Comparison of ENCODE assay signal across 25 cellular contexts in genomic region chr6:17931227-17931626, GRCh38. TPM values are rescaled to one million over a fixed set of nuclear protein-coding genes. Genes with fewer than 3 reads are reported as not detected.
DNase-seq lines count a peak whose midpoint lies in the region; ATAC-seq, FAIRE-seq and TF ChIP-seq lines count a peak whose summit lies in the region.
"Had no signal": no experiment of that assay in that cellular context is flagged by ENCODE, and none has a peak within 500 bp of the region (broad histone marks: within the 10 kb centered on the region; RNA-seq: fewer than 3 reads in every experiment).

No MANE protein-coding gene starts in this region.

- H4K20me1 ChIP-seq in H9 (ENCODE audit: control insufficient read depth, insufficient read depth, insufficient read length) (no peaks in the 10 kb centered on the region), K562 (replicated peaks; ENCODE audit: control insufficient read depth, insufficient read depth, low read length) (no peaks in the 10 kb centered on the region)

- no peak overlapping the region for H3K9ac ChIP-seq in H9 (ENCODE audit: extremely low read depth, insufficient read length, low read length)
- H3K9ac ChIP-seq in K562 (ENCODE audit: insufficient read depth in 1 of 2, low read depth in 2 of 2, low read length in 2 of 2), result peak overlapping the region in 1 of 2 experiments; percentile 54; a peak in 1 of 4 replicates

- no TSS peak for BruUV-seq in K562 (replicated peaks; lab: Mats Ljungman, UMichigan)

- no peak for TF ChIP-seq EP300 in K562 (IDR thresholded peaks at IDR 0.05; ENCODE audit: low read length)

- CTCF ChIA-PET in K562 (lab: Yijun Ruan, JAX; ENCODE audit: low intra/inter-chr PET ratio), result no interaction called here

- H2BK15ac ChIP-seq in H9 (ENCODE audit: low read depth, low read length), result no peak overlapping the region

- no peak overlapping the region for H2BK120ac ChIP-seq in H9 (ENCODE audit: low read depth, low read length, poor library complexity, severe bottlenecking)

- no peak overlapping the region for H3K14ac ChIP-seq in H9 (ENCODE audit: insufficient read depth, low read length)

- H3K36me3 Mint-ChIP-seq in H9 (ENCODE audit: insufficient read depth in 1 of 3, low read depth in 3 of 3), result no peaks in the 10 kb centered on the region; a peak in 1 of 7 replicates
- H3K36me3 Mint-ChIP-seq: activated naive CD8-positive, alpha-beta T cell treated with anti-CD3 and anti-CD28 coated beads for 36 hours had no signal

- H3K23ac ChIP-seq in H9 (ENCODE audit: insufficient read length, low read depth, low read length), result no peak overlapping the region

- DNase-seq in H9, result no peak
- DNase-seq in K562 (ENCODE audit: extremely low read depth in 1 of 4, low spot score in 3 of 4), result no peak
- DNase-seq in lower lobe of right lung, result no peak
- no peak for DNase-seq in substantia nigra (lab: John Stamatoyannopoulos, UW)
- no peak for DNase-seq in DMS79 (lab: John Stamatoyannopoulos, UW)
- DNase-seq in Ammon's horn (ENCODE audit: low spot score), result no peak
- DNase-seq in dedifferentiated amniotic fluid mesenchymal stem cell (ENCODE audit: extremely low spot score), result no peak
- DNase-seq: activated CD8-positive, alpha-beta memory T cell treated with anti-CD3 and anti-CD28 coated beads, Interleukin-2, amount 50 U/mL, for 4 hours; activated naive CD8-positive, alpha-beta T cell treated with anti-CD3 and anti-CD28 coated beads for 36 hours; body of pancreas; CD4-positive, alpha-beta T cell; GF-D8; hypothalamus; islet precursor cell; NCI-H187; NCI-H774; T-helper 2 cell; testis had no signal

- TF ChIP-seq POLR2A in K562 (conservative IDR thresholded peaks at IDR 0.05), result no peak

- TF ChIP-seq CTCF in H9 (conservative IDR thresholded peaks at IDR 0.05), result no peak
- no peak for TF ChIP-seq CTCF in K562 (IDR thresholded peaks at IDR 0.05 in 2 of 3, conservative IDR thresholded peaks at IDR 0.05 in 1 of 3; ENCODE audit: insufficient read depth in 2 of 3, low read depth in 1 of 3, low read length in 3 of 3)
- no peak for TF ChIP-seq CTCF in lower lobe of right lung (IDR thresholded peaks at IDR 0.05)

- H2BK5ac ChIP-seq in H9 (ENCODE audit: insufficient read length, low read length), result no peak overlapping the region

- POLR2A ChIA-PET in K562 (lab: Yijun Ruan, JAX), result interaction anchor here (1.5 to 1.7 kb wide), 2 partner anchors 11 to 20 kb away, joined by 4 read pairs; no protein-coding TSS in a partner anchor

- no peak for FAIRE-seq in K562 (lab: Jason Lieb, UNC)
- FAIRE-seq: colon, endometrium had no signal

- H3K4me1 ChIP-seq in H9 (ENCODE audit: insufficient read depth, low read length), result peaks cover 9% of the 10 kb centered on the region; the same call in 1 of the 2 replicates
- peaks cover 29 to 63% of the 10 kb centered on the region in 2 experiments for H3K4me1 ChIP-seq in K562 (replicated peaks in 1 of 2; ENCODE audit: control insufficient read depth in 2 of 2, insufficient read depth in 2 of 2, low read length in 2 of 2)
- H3K4me1 ChIP-seq in lower lobe of right lung, result peaks cover 74% of the 10 kb centered on the region

- H3K9me3 ChIP-seq in H9 (ENCODE audit: control insufficient read depth, low read depth, low read length), result no peaks in the 10 kb centered on the region
- H3K9me3 ChIP-seq in K562 (replicated peaks; ENCODE audit: control insufficient read depth, insufficient read depth, low read depth, low read length), result no peaks in the 10 kb centered on the region
- no peaks in the 10 kb centered on the region for H3K9me3 ChIP-seq in lower lobe of right lung
- H3K9me3 ChIP-seq: body of pancreas, prostate gland, testis had no signal

- H2BK12ac ChIP-seq in H9 (ENCODE audit: insufficient read length, low read depth, low read length), result no peak overlapping the region

- H3K27me3 ChIP-seq in H9 (ENCODE audit: insufficient read depth, low read length) (no peaks in the 10 kb centered on the region), K562 (ENCODE audit: control insufficient read depth in 2 of 2, insufficient read depth in 2 of 2, low read length in 2 of 2) (no peaks in the 10 kb centered on the region), lower lobe of right lung (ENCODE audit: low read depth) (no peaks in the 10 kb centered on the region)
- H3K27me3 ChIP-seq: body of pancreas, testis had no signal

- H3K27me3 Mint-ChIP-seq in H9 (ENCODE audit: low read depth), result no peaks in the 10 kb centered on the region

- no peak for TF ChIP-seq RAD21 in K562 (CRISPR knock-in tag; conservative IDR thresholded peaks at IDR 0.05 in 1 of 2, IDR thresholded peaks at IDR 0.05 in 1 of 2)

- H3K18ac ChIP-seq in H9 (ENCODE audit: insufficient read length, low read depth, low read length), result no peak overlapping the region

- no peak overlapping the region for H3K27ac ChIP-seq in H9 (ENCODE audit: insufficient read length, low read depth, low read length)
- peak overlapping the region; percentile 74; the same call in 2 of the 3 replicates for H3K27ac ChIP-seq in K562 (ENCODE audit: extremely low read depth, low read depth, low read length)
- peak overlapping the region; percentile 25 for H3K27ac ChIP-seq in lower lobe of right lung
- H3K27ac ChIP-seq in substantia nigra (ENCODE audit: low read depth, low read length, poor library complexity, severe bottlenecking), result peak overlapping the region; percentile 11
- H3K27ac ChIP-seq: prostate gland, VCaP had no signal

- H4K91ac ChIP-seq in H9 (ENCODE audit: insufficient read length, low read depth, low read length), result no peak overlapping the region

- no peak overlapping the region for H3K4me3 Mint-ChIP-seq in H9
- H3K4me3 Mint-ChIP-seq: activated naive CD8-positive, alpha-beta T cell treated with anti-CD3 and anti-CD28 coated beads for 36 hours; CD4-positive, alpha-beta T cell; nephron had no signal

- in situ Hi-C loops in K562 (cut with MboI), result no loop called here

- H4K8ac ChIP-seq in H9 (replicated peaks; ENCODE audit: insufficient read length, low read depth, low read length), result no peak overlapping the region

- intact Hi-C loops in K562 (cut with micrococcal nuclease) (no loop called here), lower lobe of right lung (cut with DNase I) (no loop called here)

- H3K36me3 ChIP-seq in K562 (ENCODE audit: control insufficient read depth, insufficient read depth, low read length), result no peaks in the 10 kb centered on the region; the same call in 1 of the 3 replicates
- no peaks in the 10 kb centered on the region for H3K36me3 ChIP-seq in lower lobe of right lung
- H3K36me3 ChIP-seq: prostate gland had no signal

- H4K5ac ChIP-seq in H9 (ENCODE audit: insufficient read length, low read depth, low read length), result no peak overlapping the region

- H3K27ac Mint-ChIP-seq in H9, result peak overlapping the region in 2 of 3 experiments; percentile 50 to 88; a peak in 2 of 7 replicates
- H3K27ac Mint-ChIP-seq: activated naive CD8-positive, alpha-beta T cell treated with anti-CD3 and anti-CD28 coated beads for 36 hours; activated T-helper 2 cell treated with anti-CD3 and anti-CD28 coated beads, Interferon-gamma antibody, Interleukin-2, Interleukin-4, amounts not matched to agents 10 μg/mL and 5 μg/mL and 100 μg/mL, durations not matched to agents 14 hours and 24 hours and 36 hours; CD4-positive, alpha-beta T cell; nephron had no signal

- H2BK20ac ChIP-seq in H9 (ENCODE audit: low read depth, low read length, poor library complexity, severe bottlenecking), result no peak overlapping the region

- H3T11ph ChIP-seq in H9 (ENCODE audit: low read length), result no peak overlapping the region

- H3K56ac ChIP-seq in H9 (ENCODE audit: insufficient read length, low read depth, low read length), result no peak overlapping the region

- no peak overlapping the region for H3K4me2 ChIP-seq in H9 (ENCODE audit: insufficient read depth, insufficient read length, low read length)
- no peak overlapping the region; the same call in 1 of the 2 replicates for H3K4me2 ChIP-seq in K562 (ENCODE audit: insufficient read depth, low read length)

- H3K9me3 Mint-ChIP-seq in H9, result no peaks in the 10 kb centered on the region
- H3K9me3 Mint-ChIP-seq: activated naive CD8-positive, alpha-beta T cell treated with anti-CD3 and anti-CD28 coated beads for 36 hours; activated T-helper 2 cell treated with anti-CD3 and anti-CD28 coated beads, Interferon-gamma antibody, Interleukin-2, Interleukin-4, amounts not matched to agents 10 μg/mL and 5 μg/mL and 100 μg/mL, durations not matched to agents 14 hours and 24 hours and 36 hours; CD4-positive, alpha-beta T cell; nephron had no signal

- H2AK5ac ChIP-seq in H9 (ENCODE audit: insufficient read length, low read length), result no peak overlapping the region

- no peaks in the 10 kb centered on the region for H3K23me2 ChIP-seq in H9 (ENCODE audit: insufficient read length, low read depth, low read length, poor library complexity, severe bottlenecking)

- H2AFZ ChIP-seq in H9 (ENCODE audit: low read length), result no peak overlapping the region
- H2AFZ ChIP-seq in K562 (ENCODE audit: low read depth, low read length), result no peak overlapping the region

- H3K79me1 ChIP-seq in H9 (ENCODE audit: insufficient read depth, low read depth, low read length, poor library complexity, severe bottlenecking), result peaks cover 2% of the 10 kb centered on the region

- H3K4me3 ChIP-seq in K562 (no peak overlapping the region), lower lobe of right lung (no peak overlapping the region)
- H3K4me3 ChIP-seq: body of pancreas, prostate gland, testis had no signal

- H3K79me2 ChIP-seq in H9 (ENCODE audit: insufficient read depth, low read length) (peaks cover 4% of the 10 kb centered on the region; the same call in 1 of the 2 replicates), K562 (ENCODE audit: control insufficient read depth, insufficient read depth, low read length) (peaks cover 93% of the 10 kb centered on the region)

- H3K4me1 Mint-ChIP-seq in H9, result peaks cover 39 to 45% of the 10 kb centered on the region in 2 experiments
- H3K4me1 Mint-ChIP-seq: activated naive CD8-positive, alpha-beta T cell treated with anti-CD3 and anti-CD28 coated beads for 36 hours had no signal

- ATAC-seq in K562 (no peak), lower lobe of right lung (no peak), HG03280 (IDR thresholded peaks at IDR 0.05; ENCODE audit: unreplicated experiment) (no peak)
- ATAC-seq: body of pancreas had no signal

- H3K4ac ChIP-seq in H9 (ENCODE audit: low read depth, low read length), result no peak overlapping the region

- H3K9me1 ChIP-seq in K562 (ENCODE audit: control insufficient read depth, insufficient read depth, low read length), result no peaks in the 10 kb centered on the region

RNA-seq across cellular contexts. Expression of gene KIF13A, which starts 56.2 kb away (rescaled TPM):
- total RNA-seq in H9 (2021), result 38.2 and 43.1 TPM in 2 replicates
- 104 and 140 TPM in 2 replicates for total RNA-seq in K562 (2011; cell fraction: chromatin; rRNA removed; ENCODE audit: low replicate concordance)
- total RNA-seq in K562 (2011; cell fraction: nucleolus; rRNA removed), result 46.7 and 52.6 TPM in 2 replicates
- 47.2 and 119 TPM in 2 replicates for total RNA-seq in K562 (2011; cell fraction: nucleoplasm; rRNA removed)
- total RNA-seq in K562 (2014; rRNA removed), result 21.0 and 30.1 TPM in 2 replicates
- total RNA-seq in K562 (2014; rRNA removed; fragmentation: Illumina TruSeq; extraction: Trizol), result 37.5 and 39.3 TPM in 2 replicates
- total RNA-seq in K562 (2015; rRNA removed; fragmentation: Illumina TruSeq; extraction: Trizol), result 43.2 and 44.3 TPM in 2 replicates
- total RNA-seq in K562 (2021), result 30.1 and 33.8 TPM in 2 replicates
- polyA plus RNA-seq in K562 (2011; rRNA removed), result 29.5 and 31.8 TPM in 2 replicates
- polyA plus RNA-seq in K562 (2011; cell fraction: cytosol; rRNA removed), result 15.8 and 22.8 TPM in 2 replicates
- polyA plus RNA-seq in K562 (2011; cell fraction: nucleus; rRNA removed), result 33.0 and 34.3 TPM in 2 replicates
- polyA plus RNA-seq in K562 (2012), result 25.3 and 25.9 TPM in 2 replicates
- 28.2 and 29.7 TPM in 2 replicates for polyA plus RNA-seq in K562 (2014; fragmentation: Illumina TruSeq; extraction: Trizol)
- 1 to 10 TPM; 3.6 to 4.3 TPM for polyA plus RNA-seq in K562 (2014; fragmentation: Nextera tagmentation; extraction: Ambion mirVana)
- polyA plus RNA-seq in K562 (2014; rRNA removed), result 22.5 and 22.6 TPM in 2 replicates
- 58.2 and 66.9 TPM in 2 replicates for polyA minus RNA-seq in K562 (2011; rRNA and poly(A)+ RNA removed)
- 27.8 and 31.0 TPM in 2 replicates for polyA minus RNA-seq in K562 (2011; cell fraction: cytosol; rRNA and poly(A)+ RNA removed)
- polyA minus RNA-seq in K562 (2011; cell fraction: nucleus; rRNA and poly(A)+ RNA removed), result 52.9 and 92.3 TPM in 2 replicates
- total RNA-seq in lower lobe of right lung, result 55.2 TPM
- total RNA-seq: activated naive CD8-positive, alpha-beta T cell treated with anti-CD3 and anti-CD28 coated beads for 36 hours; activated T-helper 2 cell treated with anti-CD3 and anti-CD28 coated beads, Interferon-gamma antibody, Interleukin-2, Interleukin-4, amounts not matched to agents 10 μg/mL and 5 μg/mL and 100 μg/mL, durations not matched to agents 14 hours and 24 hours and 36 hours had no signal
